ENCODE assay signal across 27 cellular contexts in the genomic region with DNA sequence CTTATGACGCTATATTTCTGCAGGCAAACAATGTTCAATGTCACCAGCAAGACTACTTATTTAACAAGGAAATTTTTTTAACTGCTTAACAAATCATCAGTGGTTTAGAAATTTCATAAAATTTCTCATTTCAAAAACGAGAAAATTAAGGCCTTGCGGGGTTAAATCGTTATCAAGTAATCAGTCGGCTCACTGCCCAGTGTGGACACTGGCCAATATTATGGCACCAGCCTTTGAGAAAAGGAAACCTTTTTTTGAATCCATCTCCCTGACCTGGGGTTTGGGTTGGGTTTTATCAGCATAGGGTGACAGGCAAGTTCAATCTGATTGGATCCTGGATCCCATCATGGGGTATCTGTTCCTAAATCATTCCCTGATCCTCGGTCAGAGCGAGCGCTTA.
"Had no signal": no experiment of that assay in that cellular context is flagged by ENCODE, and none has a peak within 500 bp of the region (broad histone marks: within the 10 kb centered on the region; RNA-seq: fewer than 3 reads in every experiment).

No MANE protein-coding gene starts in this region.

- H3K36me3 ChIP-seq: esophagus squamous epithelium had no signal

- ATAC-seq: activated T-cell treated with anti-CD3 and anti-CD28 coated beads, Interleukin-2, amount 50 U/mL, for 72 hours; body of pancreas had no signal

- DNase-seq: activated CD4-positive, alpha-beta memory T cell treated with anti-CD3 and anti-CD28 coated beads, Interleukin-2, amount 10 ng/mL, durations not matched to agents 7 days and 5 days; activated CD4-positive, alpha-beta T cell treated with anti-CD3 and anti-CD28 coated beads for 1 hour; activated CD4-positive, alpha-beta T cell treated with anti-CD3 and anti-CD28 coated beads for 4 hours; activated CD4-positive, alpha-beta T cell treated with anti-CD3 and anti-CD28 coated beads, Interleukin-2, amount 10 ng/mL, durations not matched to agents 7 days and 5 days; activated CD4-positive, alpha-beta T cell treated with anti-CD3 and anti-CD28 coated beads, Interleukin-2, amount 50 U/mL, for 4 hours; activated CD8-positive, alpha-beta memory T cell treated with anti-CD3 and anti-CD28 coated beads, Interleukin-2, amount 50 U/mL, for 48 hours; activated gamma-delta T cell; activated naive CD4-positive, alpha-beta T cell; activated naive CD4-positive, alpha-beta T cell treated with anti-CD3 and anti-CD28 coated beads, Interleukin-2, amount 50 U/mL, for 16 hours; activated T-cell treated with anti-CD3 and anti-CD28 coated beads for 4 hours; activated T-cell treated with anti-CD3 and anti-CD28 coated beads, Interleukin-2, amount 50 U/mL, for 24 hours; activated T-cell treated with anti-CD3 and anti-CD28 coated beads, Interleukin-2, amount 50 U/mL, for 72 hours; amygdala; aorta; caudate nucleus; cortex of kidney; effector CD8-positive, alpha-beta T cell; esophagus squamous epithelium; foreskin melanocyte; head of caudate nucleus; hippocampal formation; T-helper 2 cell had no signal

- H3K4me3 ChIP-seq: body of pancreas, esophagus squamous epithelium had no signal

- H3K4me1 ChIP-seq: body of pancreas, esophagus squamous epithelium had no signal

- H3K27ac ChIP-seq: body of pancreas, epithelial cell of prostate, esophagus squamous epithelium had no signal

- H3K27me3 ChIP-seq: body of pancreas had no signal

- FAIRE-seq: colon, endometrium, endothelial cell of umbilical vein had no signal

- H3K9me3 ChIP-seq: body of pancreas, esophagus squamous epithelium had no signal
